15 cellular contexts compared by ENCODE assay signal in genomic region chr2:67997528-67998267, GRCh38.
DNase-seq lines count a peak whose midpoint lies in the region; ATAC-seq and TF ChIP-seq lines count a peak whose summit lies in the region.
"Had no signal": no experiment of that assay in that cellular context is flagged by ENCODE, and none has a peak within 500 bp of the region (broad histone marks: within the 10 kb centered on the region; RNA-seq: fewer than 3 reads in every experiment).

No MANE protein-coding gene starts in this region.

- H3K4me3 ChIP-seq in Panc1 (ENCODE audit: low read depth in 2 of 2, low read length in 2 of 2) (no peak overlapping the region), mucosa of descending colon (no peak overlapping the region)
- H3K4me3 ChIP-seq: prostate gland had no signal

- H3K27ac Mint-ChIP-seq in natural killer cell treated with Interleukin-12 subunit alpha and Interleukin-12 subunit beta and Interleukin-15 and Interleukin-18, amount 100 ng/mL, for 72 hours = no peak overlapping the region

- CTCF ChIA-PET in Panc1 (lab: Charles Lee) = no interaction called here

- H3K27ac ChIP-seq in Panc1 (ENCODE audit: low read length) (no peak overlapping the region), epithelial cell of prostate (peak overlapping the region; percentile 84)
- H3K27ac ChIP-seq: KMS-11, prostate gland, VCaP had no signal

- in situ Hi-C loops in Panc1 (cut with HindIII; ENCODE audit: low pct_unique_long_range_greater_than_20kb, low sequenced_read_pairs) = no loop called here

- intact Hi-C loops in Panc1 (cut with micrococcal nuclease; ENCODE audit: unreplicated experiment) = no loop called here
- intact Hi-C loops in mucosa of descending colon (cut with DNase I, micrococcal nuclease) = no loop called here

- DNase-seq in ELR (ENCODE audit: low read depth) = peak; percentile 96
- DNase-seq in Panc1 (ENCODE audit: low read depth, low spot score) = peak; percentile 39
- peak; percentile 74 for DNase-seq in epithelial cell of prostate (ENCODE audit: low read depth, low spot score)
- DNase-seq in pulmonary artery endothelial cell (ENCODE audit: low read depth, low spot score) = peak; percentile 75
- DNase-seq in NCI-H1694 treated with DMSO at 0.1 percent for 48 hours (lab: John Stamatoyannopoulos, UW) = no peak
- DNase-seq in natural killer cell treated with Interleukin-12 subunit alpha and Interleukin-12 subunit beta and Interleukin-15 and Interleukin-18, amount 100 ng/mL, for 72 hours (ENCODE audit: low spot score) = no peak
- no peak for DNase-seq in mucosa of descending colon
- DNase-seq: activated CD8-positive, alpha-beta memory T cell treated with anti-CD3 and anti-CD28 coated beads, Interleukin-2, amount 50 U/mL, for 4 hours; effector CD4-positive, alpha-beta T cell; H7; Right ventricle myocardium superior had no signal

- H3K27me3 ChIP-seq in Panc1 (ENCODE audit: control insufficient read depth, insufficient read depth, low read length) = no peaks in the 10 kb centered on the region

- no peaks in the 10 kb centered on the region for H3K9me3 ChIP-seq in Panc1 (ENCODE audit: control insufficient read depth, insufficient read depth, low read depth, low read length)
- H3K9me3 ChIP-seq in mucosa of descending colon = no peaks in the 10 kb centered on the region
- H3K9me3 ChIP-seq: prostate gland had no signal

- H3K36me3 ChIP-seq in Panc1 (ENCODE audit: control insufficient read depth, insufficient read depth, low read length) (no peaks in the 10 kb centered on the region), mucosa of descending colon (ENCODE audit: low read depth) (no peaks in the 10 kb centered on the region)
- H3K36me3 ChIP-seq: prostate gland had no signal

- TF ChIP-seq CTCF in Panc1 (IDR thresholded peaks at IDR 0.05) = no peak
- TF ChIP-seq CTCF in mucosa of descending colon (IDR thresholded peaks at IDR 0.05) = no peak

- peaks cover 40 to 47% of the 10 kb centered on the region in 2 donors for H3K27me3 Mint-ChIP-seq in natural killer cell treated with Interleukin-12 subunit alpha and Interleukin-12 subunit beta and Interleukin-15 and Interleukin-18, amount 100 ng/mL, for 72 hours

- H3K4me1 Mint-ChIP-seq in natural killer cell treated with Interleukin-12 subunit alpha and Interleukin-12 subunit beta and Interleukin-15 and Interleukin-18, amount 100 ng/mL, for 72 hours (ENCODE audit: low read depth in 2 of 2) = no peaks in the 10 kb centered on the region

- peaks cover 5% of the 10 kb centered on the region for H3K9me3 Mint-ChIP-seq in natural killer cell treated with Interleukin-12 subunit alpha and Interleukin-12 subunit beta and Interleukin-15 and Interleukin-18, amount 100 ng/mL, for 72 hours

- H3K36me3 Mint-ChIP-seq in natural killer cell treated with Interleukin-12 subunit alpha and Interleukin-12 subunit beta and Interleukin-15 and Interleukin-18, amount 100 ng/mL, for 72 hours = no peaks in the 10 kb centered on the region

- no peaks in the 10 kb centered on the region for H3K4me1 ChIP-seq in Panc1 (ENCODE audit: control insufficient read depth, insufficient read depth, low read length)
- H3K4me1 ChIP-seq in mucosa of descending colon (ENCODE audit: low read depth) = no peaks in the 10 kb centered on the region
- H3K4me1 ChIP-seq: prostate gland had no signal

- POLR2A ChIA-PET in Panc1 (lab: Charles Lee) = no interaction called here

- no TSS peak for BruUV-seq in Panc1 (replicated peaks; lab: Mats Ljungman, UMichigan)

- H3K4me3 Mint-ChIP-seq in natural killer cell treated with Interleukin-12 subunit alpha and Interleukin-12 subunit beta and Interleukin-15 and Interleukin-18, amount 100 ng/mL, for 72 hours = no peak overlapping the region

- peak; percentile 26; the same call in 1 of the 2 replicates for ATAC-seq in Panc1
- no peak for ATAC-seq in natural killer cell treated with Interleukin-12 subunit alpha and Interleukin-12 subunit beta and Interleukin-15 and Interleukin-18, amount 100 ng/mL, for 72 hours
- ATAC-seq in mucosa of descending colon = no peak
- ATAC-seq in HG03280 (IDR thresholded peaks at IDR 0.05; ENCODE audit: unreplicated experiment) = no peak

Comparison
In these comparisons a context has a peak if more than half of its experiments do, and no peak if none do; other contexts are left out.
1. DNase-seq: peak in ELR (single experiment), Panc1 (single experiment), epithelial cell of prostate (single experiment) and pulmonary artery endothelial cell (single experiment); none in NCI-H1694 treated with DMSO at 0.1 percent for 48 hours (single experiment), natural killer cell treated with Interleukin-12 subunit alpha and Interleukin-12 subunit beta and Interleukin-15 and Interleukin-18, amount 100 ng/mL, for 72 hours (single experiment) and mucosa of descending colon (0 of 3).